18 cellular contexts compared by ENCODE assay signal in the genomic region with DNA sequence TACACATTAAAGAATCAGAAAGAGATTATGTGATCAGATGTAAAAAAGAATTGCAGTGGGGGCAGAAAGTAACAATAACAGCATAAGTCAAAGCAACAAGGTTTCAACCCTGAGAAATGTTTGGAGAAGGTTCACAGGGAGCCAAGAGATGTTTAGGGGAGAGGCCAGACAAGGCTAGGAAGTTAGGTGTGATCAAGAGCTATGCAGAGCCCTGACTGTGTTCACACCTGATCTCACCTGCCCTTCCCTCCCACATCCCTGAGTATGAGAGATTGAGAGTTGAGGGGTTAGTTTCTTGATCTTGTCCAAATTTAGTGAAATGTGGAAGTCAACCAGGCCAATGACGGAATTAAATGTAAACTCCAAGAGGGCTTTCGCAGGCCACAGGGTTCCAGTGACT.
"Had no signal": no experiment of that assay in that cellular context is flagged by ENCODE, and none has a peak within 500 bp of the region (broad histone marks: within the 10 kb centered on the region; RNA-seq: fewer than 3 reads in every experiment).

No MANE protein-coding gene starts in this region.

- DNase-seq: activated CD4-positive, alpha-beta T cell treated with anti-CD3 and anti-CD28 coated beads, Interleukin-2, amount 50 U/mL, for 1 hour; activated naive CD4-positive, alpha-beta T cell treated with Interleukin-2 at 50 U/mL for 16 hours; activated naive CD8-positive, alpha-beta T cell treated with anti-CD3 and anti-CD28 coated beads, Interleukin-2, amount 50 U/mL, for 24 hours; activated T-cell treated with anti-CD3 and anti-CD28 coated beads for 4 hours; aorta; cerebellar nuclear complex; effector memory CD4-positive, alpha-beta T cell; foreskin melanocyte; heart right ventricle; left colon; naive B cell; stimulated activated CD4-positive, alpha-beta T cell treated with anti-CD3 and anti-CD28 coated beads, Interleukin-15, amount 100 ng/mL, for 24 hours; stimulated activated CD4-positive, alpha-beta T cell treated with anti-CD3 and anti-CD28 coated beads, Interleukin-4, amount 100 ng/mL, for 1 hour; stimulated activated naive B cell treated with anti-CD40 and anti-IgM and Interleukin-4, amounts not matched to agents 10 μg/mL and 1 μg/mL and 100 μg/mL, for 72 hours; substantia nigra had no signal

- ATAC-seq: activated naive CD8-positive, alpha-beta T cell treated with anti-CD3 and anti-CD28 coated beads, Interleukin-2, amount 50 U/mL, for 24 hours; left colon; stimulated activated naive B cell treated with anti-CD40 and anti-IgM and Interleukin-4, amounts not matched to agents 10 μg/mL and 1 μg/mL and 100 μg/mL, for 72 hours had no signal

- H3K36me3 ChIP-seq: heart right ventricle, tibial nerve had no signal

- H3K27ac ChIP-seq: parathyroid adenoma, skin epidermis, tibial nerve had no signal

- H3K79me2 ChIP-seq: parathyroid adenoma had no signal

- H3K9ac ChIP-seq: parathyroid adenoma had no signal

- H3K4me1 ChIP-seq: parathyroid adenoma had no signal

- H3K4me3 ChIP-seq: heart right ventricle, skin epidermis, tibial nerve had no signal

- H3K9me3 ChIP-seq: heart right ventricle, tibial nerve had no signal

- H2AFZ ChIP-seq: parathyroid adenoma had no signal

- H3K27me3 ChIP-seq: heart right ventricle, tibial nerve had no signal
